ENCODE assay signal across 12 cellular contexts in the genomic region with DNA sequence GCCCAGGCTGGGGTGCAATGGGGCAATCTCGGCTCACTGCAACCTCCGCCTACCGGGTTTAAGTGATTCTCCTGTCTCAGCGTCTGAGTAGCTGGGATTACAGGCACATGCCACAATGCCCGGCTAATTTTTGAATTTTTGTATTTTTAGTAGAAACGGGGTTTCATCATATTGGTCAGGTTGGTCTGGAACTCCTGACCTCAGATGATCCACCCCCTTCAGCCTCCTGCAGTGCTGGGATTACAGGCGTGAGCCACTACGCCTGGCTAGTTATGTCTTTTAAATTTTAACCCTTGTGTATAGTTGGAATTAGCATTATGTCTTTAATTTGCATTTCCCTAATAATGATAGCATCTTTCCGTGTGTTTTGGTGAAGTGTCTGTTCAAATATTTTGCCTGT. TPM values are rescaled to one million over a fixed set of nuclear protein-coding genes. Genes with fewer than 3 reads are reported as not detected.
A peak's percentile ranks its signal among the peaks of the same experiment; 100 is the strongest.
DNase-seq lines count a peak whose midpoint lies in the region; ATAC-seq and TF ChIP-seq lines count a peak whose summit lies in the region.
"Had no signal": no experiment of that assay in that cellular context is flagged by ENCODE, and none has a peak within 500 bp of the region (broad histone marks: within the 10 kb centered on the region; RNA-seq: fewer than 3 reads in every experiment).

No MANE protein-coding gene starts in this region.

- 0 out of 2 replicates have a peak, but pooled peaks cover 4% of the 10 kb centered on the region for H3K36me3 ChIP-seq in GM23338 (ENCODE audit: insufficient read depth)
- H3K36me3 ChIP-seq: ovary had no signal

- intact Hi-C loops in CD4-positive, alpha-beta T cell (cut with DNase I, micrococcal nuclease), result no loop called here

- H3K4me2 ChIP-seq in GM23338, result 0 out of 2 replicates have a peak overlapping the region, but pooled peaks have one; percentile 40

- peaks cover 100% of the 10 kb centered on the region for H3K79me2 ChIP-seq in GM23338 (replicated peaks; ENCODE audit: insufficient read depth)

- POLR2A ChIA-PET in CD4-positive, alpha-beta T cell (lab: Charles Lee), result no interaction called here

- H3K9me3 Mint-ChIP-seq in CD4-positive, alpha-beta T cell, result no peaks in the 10 kb centered on the region
- H3K9me3 Mint-ChIP-seq in GM23338, result no peaks in the 10 kb centered on the region
- no peaks in the 10 kb centered on the region for H3K9me3 Mint-ChIP-seq in natural killer cell treated with Interleukin-12 subunit alpha and Interleukin-12 subunit beta and Interleukin-15 and Interleukin-18, amount 100 ng/mL, for 72 hours
- H3K9me3 Mint-ChIP-seq: activated naive CD8-positive, alpha-beta T cell treated with anti-CD3 and anti-CD28 coated beads for 36 hours had no signal

- no peaks in the 10 kb centered on the region for H3K27me3 Mint-ChIP-seq in CD4-positive, alpha-beta T cell
- H3K27me3 Mint-ChIP-seq in GM23338 (ENCODE audit: insufficient read depth, low read depth, poor library complexity), result peaks cover 6% of the 10 kb centered on the region
- no peaks in the 10 kb centered on the region for H3K27me3 Mint-ChIP-seq in natural killer cell treated with Interleukin-12 subunit alpha and Interleukin-12 subunit beta and Interleukin-15 and Interleukin-18, amount 100 ng/mL, for 72 hours
- H3K27me3 Mint-ChIP-seq: activated naive CD8-positive, alpha-beta T cell treated with anti-CD3 and anti-CD28 coated beads for 36 hours had no signal

- H3K4me3 ChIP-seq in GM23338, result no peak overlapping the region
- H3K4me3 ChIP-seq: ovary had no signal

- H3K27ac Mint-ChIP-seq in CD4-positive, alpha-beta T cell, result peak overlapping the region; percentile 61
- 0 out of 2 replicates have a peak overlapping the region, but pooled peaks have one; percentile 50 for H3K27ac Mint-ChIP-seq in GM23338
- peak overlapping the region in 1 of 2 donors; percentile 56 for H3K27ac Mint-ChIP-seq in natural killer cell treated with Interleukin-12 subunit alpha and Interleukin-12 subunit beta and Interleukin-15 and Interleukin-18, amount 100 ng/mL, for 72 hours
- H3K27ac Mint-ChIP-seq: activated naive CD8-positive, alpha-beta T cell treated with anti-CD3 and anti-CD28 coated beads for 36 hours had no signal

- ATAC-seq in CD4-positive, alpha-beta T cell (ENCODE audit: poor library complexity), result no peak
- ATAC-seq in GM23338 (no peak), GM21528 (IDR thresholded peaks at IDR 0.05; ENCODE audit: low FRiP score, unreplicated experiment) (no peak)
- ATAC-seq in natural killer cell treated with Interleukin-12 subunit alpha and Interleukin-12 subunit beta and Interleukin-15 and Interleukin-18, amount 100 ng/mL, for 72 hours, result no peak
- ATAC-seq in activated CD4-positive, CD25-positive, alpha-beta regulatory T cell treated with anti-CD3 and anti-CD28 coated beads, Interleukin-2, amount 50 U/mL, for 24 hours, result no peak

- DNase-seq in CD4-positive, alpha-beta T cell, result no peak
- DNase-seq in GM23338 (ENCODE audit: low spot score) (no peak), amniotic epithelial cell (ENCODE audit: low read depth) (peak; percentile 76), RKO (ENCODE audit: low spot score) (no peak)
- DNase-seq in natural killer cell treated with Interleukin-12 subunit alpha and Interleukin-12 subunit beta and Interleukin-15 and Interleukin-18, amount 100 ng/mL, for 72 hours (ENCODE audit: low spot score), result no peak
- DNase-seq: activated naive CD8-positive, alpha-beta T cell treated with anti-CD3 and anti-CD28 coated beads for 36 hours; C1 segment of cervical spinal cord; H7; ovary; SIG-M5 had no signal

- no peaks in the 10 kb centered on the region for H3K27me3 ChIP-seq in CD4-positive, alpha-beta T cell (ENCODE audit: control insufficient read depth, insufficient read depth, low read length)
- no peaks in the 10 kb centered on the region for H3K27me3 ChIP-seq in GM23338 (ENCODE audit: insufficient read depth)
- H3K27me3 ChIP-seq: ovary had no signal

- no peaks in the 10 kb centered on the region for H3F3A ChIP-seq in GM23338 (replicated peaks; ENCODE audit: low read depth)

- H3K4me3 Mint-ChIP-seq in CD4-positive, alpha-beta T cell, result peak overlapping the region; percentile 55
- H3K4me3 Mint-ChIP-seq in GM23338, result peak overlapping the region; percentile 1; the same call in 1 of the 3 replicates
- peak overlapping the region; percentile 35 for H3K4me3 Mint-ChIP-seq in natural killer cell treated with Interleukin-12 subunit alpha and Interleukin-12 subunit beta and Interleukin-15 and Interleukin-18, amount 100 ng/mL, for 72 hours

- TF ChIP-seq CTCF in CD4-positive, alpha-beta T cell (IDR thresholded peaks at IDR 0.05), result no peak
- no peak for TF ChIP-seq CTCF in GM23338 (conservative IDR thresholded peaks at IDR 0.05; ENCODE audit: low read depth in 2 of 2)

- H2AFZ ChIP-seq in GM23338, result no peak overlapping the region

- CTCF ChIA-PET in CD4-positive, alpha-beta T cell (lab: Charles Lee), result no interaction called here

- no peak overlapping the region for H3K27ac ChIP-seq in CD4-positive, alpha-beta T cell (ENCODE audit: low read depth, low read length)
- H3K27ac ChIP-seq in GM23338 (ENCODE audit: low read depth), result no peak overlapping the region
- H3K27ac ChIP-seq: ovary had no signal

- no peaks in the 10 kb centered on the region for H3K9me2 ChIP-seq in GM23338 (ENCODE audit: insufficient read depth)

- peaks cover 54% of the 10 kb centered on the region for H3K4me1 ChIP-seq in GM23338 (ENCODE audit: insufficient read depth)

- H3K9me3 ChIP-seq in CD4-positive, alpha-beta T cell (ENCODE audit: control insufficient read depth, low read length), result no peaks in the 10 kb centered on the region
- H3K9me3 ChIP-seq: ovary had no signal

- H3K36me3 Mint-ChIP-seq in CD4-positive, alpha-beta T cell (ENCODE audit: low read depth), result peaks cover 66% of the 10 kb centered on the region
- H3K36me3 Mint-ChIP-seq in GM23338 (ENCODE audit: low read depth), result peaks cover 31% of the 10 kb centered on the region
- H3K36me3 Mint-ChIP-seq in natural killer cell treated with Interleukin-12 subunit alpha and Interleukin-12 subunit beta and Interleukin-15 and Interleukin-18, amount 100 ng/mL, for 72 hours, result peaks cover 6% of the 10 kb centered on the region

- peaks cover 84% of the 10 kb centered on the region for H3K4me1 Mint-ChIP-seq in CD4-positive, alpha-beta T cell (ENCODE audit: low read depth)
- peaks cover 49% of the 10 kb centered on the region for H3K4me1 Mint-ChIP-seq in GM23338
- H3K4me1 Mint-ChIP-seq in natural killer cell treated with Interleukin-12 subunit alpha and Interleukin-12 subunit beta and Interleukin-15 and Interleukin-18, amount 100 ng/mL, for 72 hours (ENCODE audit: low read depth in 2 of 2), result peaks cover 58 to 69% of the 10 kb centered on the region in 2 donors

- peaks cover 98% of the 10 kb centered on the region for H4K20me1 ChIP-seq in GM23338 (replicated peaks; ENCODE audit: insufficient read depth)

TF ChIP-seq in GM23338, 12 proteins besides CTCF, POLR2A, EP300 and RAD21 (continues in another document):
- TF ChIP-seq CREB1 (CRISPR knock-in tag; IDR thresholded peaks at IDR 0.05; ENCODE audit: low read depth) (no peak), POLR2AphosphoS5 (IDR thresholded peaks at IDR 0.05; ENCODE audit: low read depth) (no peak), ZNF331 (CRISPR knock-in tag; IDR thresholded peaks at IDR 0.05; ENCODE audit: low read depth) (no peak), REST (IDR thresholded peaks at IDR 0.05; ENCODE audit: unreplicated experiment) (no peak), EZH2phosphoT487 (IDR thresholded peaks at IDR 0.05; ENCODE audit: unreplicated experiment) (no peak), ETS1 (IDR thresholded peaks at IDR 0.05) (no peak), STAT1 (IDR thresholded peaks at IDR 0.05; ENCODE audit: unreplicated experiment) (no peak), EZH2 (IDR thresholded peaks at IDR 0.05; ENCODE audit: low read depth, unreplicated experiment) (no peak), JUNB (IDR thresholded peaks at IDR 0.05; ENCODE audit: unreplicated experiment) (no peak), NANOG (IDR thresholded peaks at IDR 0.05; ENCODE audit: borderline replicate concordance) (no peak), ZNF114 (CRISPR knock-in tag; IDR thresholded peaks at IDR 0.05) (no peak)

RNA-seq across cellular contexts. Expression of gene GPBP1, which starts 11.4 kb away (rescaled TPM):
- total RNA-seq in CD4-positive, alpha-beta T cell, result 100 to 1,000 TPM; 136 to 137 TPM
- 109 and 121 TPM in 2 replicates for total RNA-seq in GM23338 (2014; rRNA removed; shearing (Covaris generic))
- polyA plus RNA-seq in GM23338 (2016; fragmentation: Nextera tagmentation; extraction: Ambion mirVana), result 78.9 and 105 TPM in 2 replicates
- total RNA-seq in natural killer cell treated with Interleukin-12 subunit alpha and Interleukin-12 subunit beta and Interleukin-15 and Interleukin-18, amount 100 ng/mL, for 72 hours, result 10 to 100 TPM; 88.3 to 91.1 TPM

Comparison
In these comparisons a context has a peak if more than half of its experiments do, and no peak if none do; other contexts are left out.
1. H3K4me3 Mint-ChIP-seq: peak in every context shown above with its lines; median percentile 55 in CD4-positive, alpha-beta T cell; 35 in natural killer cell treated with Interleukin-12 subunit alpha and Interleukin-12 subunit beta and Interleukin-15 and Interleukin-18, amount 100 ng/mL, for 72 hours; 1 in GM23338.